In genomic region chr12:113149361-113150150, GRCh38 we compare ENCODE assay signal across 8 cellular contexts. TPM values are rescaled to one million over a fixed set of nuclear protein-coding genes. Genes with fewer than 3 reads are reported as not detected.
DNase-seq lines count a peak whose midpoint lies in the region; ATAC-seq and TF ChIP-seq lines count a peak whose summit lies in the region.

TSS of gene CFAP73 (plus strand) at chr12:113149724. CDS start at chr12:113149858, 134 bp downstream.

- H2BK120ac ChIP-seq in mesendoderm (ENCODE audit: low read depth, low read length): no peak within 1 kb of the TSS

- peaks cover 51% of the 10 kb centered on the region for H3K27me3 Mint-ChIP-seq in endodermal cell (ENCODE audit: insufficient read depth)

- TF ChIP-seq CTCF in Peyer's patch (IDR thresholded peaks at IDR 0.05): no peak
- TF ChIP-seq CTCF in endodermal cell (conservative IDR thresholded peaks at IDR 0.05): peak; percentile 28

- H3K79me2 ChIP-seq in mesendoderm (ENCODE audit: control insufficient read depth, insufficient read depth, low read length): no peaks in the 10 kb centered on the region

- no peaks in the 10 kb centered on the region for H3K36me3 Mint-ChIP-seq in endodermal cell (ENCODE audit: low read depth)

- no peak for TF ChIP-seq POLR2A in Peyer's patch (IDR thresholded peaks at IDR 0.05)

- no peak within 1 kb of the TSS for H3K4me3 Mint-ChIP-seq in endodermal cell

- H2BK15ac ChIP-seq in mesendoderm (replicated peaks; ENCODE audit: low read depth): no peak within 1 kb of the TSS

- no peak within 1 kb of the TSS for H3K56ac ChIP-seq in mesendoderm (ENCODE audit: low read length)

- H3K4ac ChIP-seq in mesendoderm (ENCODE audit: low read depth, low read length): no peak within 1 kb of the TSS

- peak within 1 kb of the TSS; percentile 46 for H3K27ac Mint-ChIP-seq in endodermal cell

- peaks cover 5% of the 10 kb centered on the region for H3K4me1 Mint-ChIP-seq in endodermal cell

- H3K27me3 ChIP-seq in Peyer's patch (peaks cover 0 to 3% of the 10 kb centered on the region in 2 donors), endodermal cell (ENCODE audit: control insufficient read depth, insufficient read depth, low read length, poor library complexity, severe bottlenecking) (peaks cover 46% of the 10 kb centered on the region), mesendoderm (ENCODE audit: insufficient read depth, low read length, poor library complexity) (peaks cover 2% of the 10 kb centered on the region)

- no peaks in the 10 kb centered on the region for H3K79me1 ChIP-seq in mesendoderm (ENCODE audit: low read length)

- H3K36me3 ChIP-seq in Peyer's patch (no peaks in the 10 kb centered on the region), endodermal cell (ENCODE audit: control insufficient read depth, insufficient read depth, low read length) (no peaks in the 10 kb centered on the region), mesendoderm (ENCODE audit: control insufficient read depth, insufficient read depth, low read length) (no peaks in the 10 kb centered on the region)

- no peak within 1 kb of the TSS for H2AK5ac ChIP-seq in mesendoderm (ENCODE audit: low read length)

- peaks cover 10% of the 10 kb centered on the region for H3K9me3 Mint-ChIP-seq in endodermal cell

- H4K8ac ChIP-seq in mesendoderm (ENCODE audit: low read depth, low read length): no peak within 1 kb of the TSS

- no peak within 1 kb of the TSS for H3K23ac ChIP-seq in mesendoderm (ENCODE audit: low read length)

- peak within 1 kb of the TSS; percentile 19 for H3K4me2 ChIP-seq in mesendoderm (ENCODE audit: low read length)

- no peak within 1 kb of the TSS for H3K18ac ChIP-seq in mesendoderm (ENCODE audit: low read length)

- H3K4me3 ChIP-seq in Peyer's patch: no peak within 1 kb of the TSS
- H3K4me3 ChIP-seq in endodermal cell (ENCODE audit: low read length): no peak within 1 kb of the TSS
- no peak within 1 kb of the TSS for H3K4me3 ChIP-seq in mesendoderm (ENCODE audit: low read length)

- H3K27ac ChIP-seq in Peyer's patch (peak within 1 kb of the TSS in 2 of 4 donors; percentile 4 to 30), endodermal cell (ENCODE audit: low read depth, low read length) (peak within 1 kb of the TSS; percentile 71), mesendoderm (ENCODE audit: low read depth, low read length) (no peak within 1 kb of the TSS)

- H2BK5ac ChIP-seq in mesendoderm (ENCODE audit: low read length): no peak within 1 kb of the TSS

- no peak for ATAC-seq in GM19455 (IDR thresholded peaks at IDR 0.05; ENCODE audit: unreplicated experiment)

- H3K9me3 ChIP-seq in Peyer's patch (no peaks in the 10 kb centered on the region), endodermal cell (ENCODE audit: control insufficient read depth, low read length) (peaks cover 5% of the 10 kb centered on the region)

- peaks cover 0 to 21% (median 9%) of the 10 kb centered on the region in 4 donors for H3K4me1 ChIP-seq in Peyer's patch
- H3K4me1 ChIP-seq in endodermal cell (ENCODE audit: control insufficient read depth, insufficient read depth, low read length): peaks cover 2% of the 10 kb centered on the region
- H3K4me1 ChIP-seq in mesendoderm (ENCODE audit: control insufficient read depth, low read depth, low read length): peaks cover 2% of the 10 kb centered on the region

- DNase-seq in AG08396 (ENCODE audit: low spot score): peak; percentile 93
- DNase-seq in HS-27A (ENCODE audit: low read depth): peak; percentile 36
- DNase-seq in Peyer's patch: peak in 2 of 3 donors; percentile 65 to 75
- peak; percentile 98 for DNase-seq in endodermal cell
- DNase-seq in mesendoderm: peak; percentile 99
- DNase-seq in GM19238 (ENCODE audit: insufficient read length, low spot score): no peak
- DNase-seq in NK-92 treated with Interleukin-12 subunit alpha and Interleukin-12 subunit beta, amount 100 ng/mL, for 24 hours (lab: John Stamatoyannopoulos, UW): no peak

- H3K9ac ChIP-seq in endodermal cell (ENCODE audit: extremely low read depth, low read length, poor library complexity, severe bottlenecking) (no peak within 1 kb of the TSS), mesendoderm (ENCODE audit: low read length) (no peak within 1 kb of the TSS)

- WGBS in endodermal cell (ENCODE audit: insufficient coverage in 1 of 2, insufficient read length in 1 of 2), 2 experiments: 46 to 81% methylated on average over 7 to 22 of the region's 22 CpGs
- WGBS in mesendoderm (ENCODE audit: extremely low coverage, insufficient coverage, low lambda C conversion rate): no CpG with 5 or more reads among the region's 22 CpGs

- no peak within 1 kb of the TSS for H4K5ac ChIP-seq in mesendoderm (ENCODE audit: low read length)

RNA-seq across cellular contexts. Expression of gene CFAP73, which starts in this region (rescaled TPM):
- total RNA-seq in Peyer's patch (not detected), endodermal cell (not detected)
- polyA plus RNA-seq in endodermal cell (2013, experiment 1 of 2): not detected
- not detected for polyA plus RNA-seq in endodermal cell (2013, experiment 2 of 2)
- 0.03 TPM for polyA plus RNA-seq in mesendoderm (2013, experiment 1 of 2)
- not detected for polyA plus RNA-seq in mesendoderm (2013, experiment 2 of 2)

Comparison
In these comparisons a context has a peak if more than half of its experiments do, and no peak if none do; other contexts are left out.
1. Peak in DNase-seq in Peyer's patch; RNA of the gene not detected or under 1 TPM.
2. Peak in DNase-seq and H3K27ac ChIP-seq in endodermal cell; RNA of the gene not detected or under 1 TPM.
3. DNase-seq: peak in AG08396 (single experiment), HS-27A (single experiment) and mesendoderm (single experiment); none in GM19238 (single experiment) and NK-92 treated with Interleukin-12 subunit alpha and Interleukin-12 subunit beta, amount 100 ng/mL, for 24 hours (single experiment).